8 cellular contexts compared by ENCODE assay signal in the genomic region with DNA sequence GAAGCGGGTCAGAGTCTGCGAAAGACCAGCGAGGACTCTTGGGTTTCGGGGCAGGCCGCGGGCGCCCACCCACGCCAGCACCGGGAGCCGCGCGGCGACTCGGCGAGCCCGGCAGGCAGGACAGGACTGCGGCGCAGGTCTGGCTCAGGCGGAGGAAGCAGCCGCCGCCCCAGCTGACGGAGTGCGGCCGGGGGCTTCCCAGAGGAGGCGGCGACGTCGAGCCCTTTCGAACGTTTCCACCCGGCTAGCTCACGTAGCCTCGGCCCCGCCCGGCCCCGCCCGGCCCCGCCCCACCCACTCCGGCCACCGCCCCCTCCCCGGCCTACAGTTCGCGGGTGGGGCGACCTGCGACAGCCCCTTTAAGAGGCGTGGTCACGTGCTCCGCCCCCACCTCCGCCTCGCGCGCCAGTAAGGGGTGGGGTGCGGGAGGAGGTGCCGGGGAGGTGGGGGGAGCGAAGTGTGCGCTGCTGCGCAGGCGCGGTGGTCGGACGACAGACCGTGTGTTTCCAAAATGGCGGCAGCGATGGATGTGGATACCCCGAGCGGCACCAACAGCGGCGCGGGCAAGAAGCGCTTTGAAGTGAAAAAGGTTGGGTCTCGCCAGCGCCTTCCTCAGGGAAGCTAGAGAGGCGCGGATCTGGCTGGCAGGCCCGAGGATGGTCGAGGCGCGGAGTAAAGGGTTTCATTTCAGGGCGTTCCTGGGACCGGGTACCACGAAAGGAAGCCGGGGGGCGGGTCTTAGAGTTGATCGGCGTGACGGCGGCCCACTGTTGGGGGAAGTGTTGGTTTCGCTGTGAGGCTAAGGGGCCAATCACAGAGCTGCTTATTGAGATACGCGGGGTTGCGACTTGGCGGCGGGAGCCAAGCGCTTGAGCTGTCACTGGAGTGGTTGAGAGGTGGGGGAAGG. TPM values are rescaled to one million over a fixed set of nuclear protein-coding genes. Genes with fewer than 3 reads are reported as not detected.
A peak's percentile ranks its signal among the peaks of the same experiment; 100 is the strongest.
DNase-seq lines count a peak whose midpoint lies in the region; ATAC-seq, FAIRE-seq and TF ChIP-seq lines count a peak whose summit lies in the region.

A gene (plus strand): TSS at position 491 of the 907 bp plus-strand sequence. CDS start 21 bp downstream, at position 512.

- peak; percentile 96 for TF ChIP-seq POLR2A in GM19099 (IDR thresholded peaks at IDR 0.05; ENCODE audit: extremely low read depth, insufficient read length, low read depth)

- peaks cover 36% of the 10 kb centered on the region for H3K4me1 Mint-ChIP-seq in chondrocyte (ENCODE audit: low read depth)

- peaks cover 7 to 8% of the 10 kb centered on the region in 2 donors for H3K4me1 ChIP-seq in kidney (ENCODE audit: control insufficient read depth in 1 of 2, insufficient read depth in 1 of 2, low read depth in 1 of 2, low read length in 2 of 2)

- TF ChIP-seq CTCF in AG10803 (conservative IDR thresholded peaks at IDR 0.05; ENCODE audit: low read length) (no peak), chondrocyte (IDR thresholded peaks at IDR 0.05) (no peak), kidney (IDR thresholded peaks at IDR 0.05; ENCODE audit: borderline replicate concordance, extremely low read depth, insufficient read depth) (no peak)

- peak within 1 kb of the TSS; percentile 99 for H3K27ac Mint-ChIP-seq in chondrocyte (ENCODE audit: unreplicated experiment)

- peaks cover 13% of the 10 kb centered on the region for H3K36me3 Mint-ChIP-seq in chondrocyte (ENCODE audit: low read depth)

- H3K27ac ChIP-seq in kidney (ENCODE audit: low read depth in 2 of 2, low read length in 2 of 2): peak within 1 kb of the TSS; percentile 88 to 94

- H3K4me3 ChIP-seq in AG10803 (ENCODE audit: low read length): peak within 1 kb of the TSS; percentile 96
- H3K4me3 ChIP-seq in kidney (ENCODE audit: low read length in 2 of 2): peak within 1 kb of the TSS; percentile 92 to 96

- peaks cover 4 to 6% of the 10 kb centered on the region in 2 donors for H3K36me3 ChIP-seq in kidney (ENCODE audit: control insufficient read depth in 1 of 2, insufficient read depth in 2 of 2, low read length in 2 of 2)

- H3K9me3 ChIP-seq in kidney (ENCODE audit: control insufficient read depth in 1 of 2, low read length in 2 of 2): no peaks in the 10 kb centered on the region

- ATAC-seq in HG03432 (IDR thresholded peaks at IDR 0.05; ENCODE audit: unreplicated experiment): peak; percentile 75

- peak within 1 kb of the TSS; percentile 98 for H3K4me3 Mint-ChIP-seq in chondrocyte (ENCODE audit: unreplicated experiment)

- intact Hi-C loops in kidney (cut with DNase I): loop anchor here (10.0 kb wide), 1 partner anchor 144 kb away; a partner anchor contains a TSS

- H3K27me3 Mint-ChIP-seq in chondrocyte (ENCODE audit: low read depth): no peaks in the 10 kb centered on the region

- H3K9ac ChIP-seq in kidney (ENCODE audit: low read length in 2 of 2): peak within 1 kb of the TSS; percentile 95 to 98

- FAIRE-seq in kidney (lab: Jason Lieb, UNC): peak; percentile 6

- peak; percentile 98 for DNase-seq in AG10803 (ENCODE audit: low read depth)
- peak; percentile 93 for DNase-seq in NCI-H510A (lab: John Stamatoyannopoulos, UW)
- DNase-seq in activated CD4-positive, alpha-beta T cell treated with anti-CD3 and anti-CD28 coated beads for 24 hours (ENCODE audit: low read depth in 2 of 2): peak; percentile 97 to 98
- peak; percentile 99 for DNase-seq in chondrocyte (ENCODE audit: low spot score)
- DNase-seq in kidney: peak; percentile 100
- DNase-seq in stimulated activated CD4-positive, alpha-beta T cell treated with anti-CD3 and anti-CD28 coated beads, Interleukin-15, amount 100 ng/mL, for 24 hours: peak; percentile 99

- H3K9me3 Mint-ChIP-seq in chondrocyte (ENCODE audit: low read depth): no peaks in the 10 kb centered on the region

RNA-seq across cellular contexts. Expression of the gene that starts here (rescaled TPM):
- total RNA-seq in chondrocyte (54.8 to 64.3 TPM (median 57.7 TPM) in 3 replicates), kidney (56.2 TPM)
- polyA plus RNA-seq in kidney (ENCODE audit: insufficient read depth, low read depth, low replicate concordance): 92.2 TPM

Comparison
In these comparisons a context has a peak if more than half of its experiments do, and no peak if none do; other contexts are left out.
1. Peak in every context shown above with its lines: DNase-seq, ATAC-seq, H3K4me3 ChIP-seq and H3K27ac ChIP-seq.